In genomic region chr19:50432658-50433057, GRCh38 we compare ENCODE assay signal across 9 cellular contexts. TPM values are rescaled to one million over a fixed set of nuclear protein-coding genes. Genes with fewer than 3 reads are reported as not detected.
DNase-seq lines count a peak whose midpoint lies in the region; ATAC-seq and TF ChIP-seq lines count a peak whose summit lies in the region.
"Had no signal": no experiment of that assay in that cellular context is flagged by ENCODE, and none has a peak within 500 bp of the region (broad histone marks: within the 10 kb centered on the region; RNA-seq: fewer than 3 reads in every experiment).

Gene MYBPC2, plus strand, starts transcription at chr19:50432892. Its CDS starts 62 bp downstream, at chr19:50432954.

- no peaks in the 10 kb centered on the region for H3K9me3 Mint-ChIP-seq in Calu3 (ENCODE audit: low read depth, unreplicated experiment)

- H3K4me3 Mint-ChIP-seq in Calu3 (ENCODE audit: low read depth, unreplicated experiment), result peak within 1 kb of the TSS; percentile 75

- intact Hi-C loops in Calu3 (cut with micrococcal nuclease; ENCODE audit: unreplicated experiment), result no loop called here

- H3K36me3 ChIP-seq in effector memory CD4-positive, alpha-beta T cell (ENCODE audit: control insufficient read depth, insufficient read depth, low read length), result no peaks in the 10 kb centered on the region
- no peaks in the 10 kb centered on the region for H3K36me3 ChIP-seq in neutrophil

- CTCF ChIA-PET in Calu3 (lab: Charles Lee), result no interaction called here

- peak within 1 kb of the TSS; percentile 35 for H3K27ac ChIP-seq in effector memory CD4-positive, alpha-beta T cell (ENCODE audit: insufficient read depth, low read length, poor library complexity, severe bottlenecking)
- peak within 1 kb of the TSS; percentile 67 for H3K27ac ChIP-seq in neutrophil

- H3K4me3 ChIP-seq in effector memory CD4-positive, alpha-beta T cell (ENCODE audit: insufficient read depth, low read depth, low read length, poor library complexity, severe bottlenecking), result peak within 1 kb of the TSS; percentile 44
- peak within 1 kb of the TSS; percentile 56 to 78 for H3K4me3 ChIP-seq in neutrophil (ENCODE audit: low read depth in 1 of 2, low read length in 1 of 2)

- no peaks in the 10 kb centered on the region for H3K4me1 Mint-ChIP-seq in Calu3 (ENCODE audit: low read depth, unreplicated experiment)

- peaks cover 8% of the 10 kb centered on the region for H3K27me3 ChIP-seq in effector memory CD4-positive, alpha-beta T cell (replicated peaks; ENCODE audit: control insufficient read depth, insufficient read depth, low read length, poor library complexity, severe bottlenecking)
- H3K27me3 ChIP-seq in neutrophil, result peaks cover 42% of the 10 kb centered on the region

- no peak for TF ChIP-seq CTCF in Calu3 (IDR thresholded peaks at IDR 0.05; ENCODE audit: unreplicated experiment)
- TF ChIP-seq CTCF in neutrophil (IDR thresholded peaks at IDR 0.05), result no peak

- H3K27ac Mint-ChIP-seq in Calu3 (ENCODE audit: unreplicated experiment), result peak within 1 kb of the TSS; percentile 87

- peaks cover 83% of the 10 kb centered on the region for H3K27me3 Mint-ChIP-seq in Calu3 (ENCODE audit: unreplicated experiment)

- peaks cover 13% of the 10 kb centered on the region for H3K4me1 ChIP-seq in effector memory CD4-positive, alpha-beta T cell (ENCODE audit: control insufficient read depth, insufficient read depth, low read length, poor library complexity, severe bottlenecking)
- peaks cover 17 to 27% of the 10 kb centered on the region in 2 experiments for H3K4me1 ChIP-seq in neutrophil (ENCODE audit: control insufficient read depth in 1 of 2, insufficient read depth in 1 of 2, low read depth in 1 of 2, low read length in 1 of 2)

- H3K9me3 ChIP-seq in effector memory CD4-positive, alpha-beta T cell (ENCODE audit: control insufficient read depth, low read length), result no peaks in the 10 kb centered on the region
- H3K9me3 ChIP-seq in neutrophil, result no peaks in the 10 kb centered on the region

- BruUV-seq in Calu3 (replicated peaks; lab: Mats Ljungman, UMichigan), result no TSS peak

- peak; percentile 19 for DNase-seq in Calu3
- DNase-seq in NAMALWA (ENCODE audit: low spot score), result peak; percentile 77
- no peak for DNase-seq in effector memory CD4-positive, alpha-beta T cell
- no peak for DNase-seq in occipital lobe (lab: John Stamatoyannopoulos, UW)
- DNase-seq in stimulated activated CD8-positive, alpha-beta memory T cell treated with anti-CD3 and anti-CD28 coated beads, Interleukin-4, amount 100 ng/mL, for 48 hours, result no peak
- DNase-seq: KBM-7 had no signal

- peaks cover 27% of the 10 kb centered on the region for H3K36me3 Mint-ChIP-seq in Calu3 (ENCODE audit: insufficient read depth, unreplicated experiment)

- ATAC-seq in GM21723 (IDR thresholded peaks at IDR 0.05; ENCODE audit: unreplicated experiment) (no peak), GM19452 (IDR thresholded peaks at IDR 0.05; ENCODE audit: unreplicated experiment) (no peak)

RNA-seq across cellular contexts. Expression of gene MYBPC2, which starts in this region (rescaled TPM):
- total RNA-seq in Calu3 (2022), result not detected in 2 replicates
- not detected for total RNA-seq in occipital lobe

Comparison
In these comparisons a context has a peak if more than half of its experiments do, and no peak if none do; other contexts are left out.
1. Peak in DNase-seq in Calu3; RNA of the gene not detected or under 1 TPM.